26 cellular contexts compared by ENCODE assay signal in the genomic region with DNA sequence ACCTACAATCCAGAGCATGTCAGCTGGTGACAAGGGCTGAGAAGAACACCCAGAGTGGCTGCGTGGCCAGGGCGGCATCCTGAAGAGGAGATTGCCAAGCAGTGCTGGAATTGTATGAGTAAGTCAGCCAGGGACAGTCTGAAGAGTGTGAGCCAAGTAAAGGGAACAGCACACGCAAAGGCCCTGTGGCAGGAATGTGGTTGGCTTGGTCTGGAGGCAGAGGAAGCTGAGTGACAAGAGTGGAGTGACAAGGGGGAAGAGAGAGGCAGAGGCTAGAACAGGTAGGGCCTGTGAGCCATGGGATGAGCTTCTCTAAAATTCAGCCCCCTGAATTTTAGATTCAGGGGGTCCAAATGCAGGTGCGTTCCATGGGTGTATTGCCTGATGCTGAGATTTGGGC.
"Had no signal": no experiment of that assay in that cellular context is flagged by ENCODE, and none has a peak within 500 bp of the region (broad histone marks: within the 10 kb centered on the region; RNA-seq: fewer than 3 reads in every experiment).

No MANE protein-coding gene starts in this region.

- H3K36me3 ChIP-seq: esophagus squamous epithelium, pancreas, right lobe of liver, thyroid gland had no signal

- H3K9me3 Mint-ChIP-seq: dendritic cell treated with granulocyte-macrophage colony-stimulating factor and Interleukin-4, amounts not matched to agents 40 ng/mL and 50 ng/mL, for 4 days; immature natural killer cell; nephron; stimulated activated naive CD8-positive, alpha-beta T cell treated with anti-CD3 and anti-CD28 coated beads, Interleukin-15, amount 100 ng/mL, for 72 hours had no signal

- H3K36me3 Mint-ChIP-seq: immature natural killer cell had no signal

- H3K27ac ChIP-seq: esophagus squamous epithelium, pancreas, right lobe of liver, thyroid gland had no signal

- H3K27ac Mint-ChIP-seq: dendritic cell treated with granulocyte-macrophage colony-stimulating factor and Interleukin-4, amounts not matched to agents 40 ng/mL and 50 ng/mL, for 4 days; immature natural killer cell; naive thymus-derived CD4-positive, alpha-beta T cell; nephron; progenitor cell of endocrine pancreas; stimulated activated naive CD8-positive, alpha-beta T cell treated with anti-CD3 and anti-CD28 coated beads, Interleukin-15, amount 100 ng/mL, for 72 hours had no signal

- ATAC-seq: left colon; naive thymus-derived CD4-positive, alpha-beta T cell; pancreas; right lobe of liver; stimulated activated naive CD8-positive, alpha-beta T cell treated with anti-CD3 and anti-CD28 coated beads, Interleukin-15, amount 100 ng/mL, for 72 hours had no signal

- H3K4me1 ChIP-seq: pancreas, right lobe of liver, thyroid gland had no signal

- DNase-seq: central memory CD4-positive, alpha-beta T cell; effector CD8-positive, alpha-beta T cell; esophagus squamous epithelium; foreskin melanocyte; glutamatergic neuron; hypothalamus; immature natural killer cell; kidney glomerular epithelial cell; left colon; mesenchymal stem cell; midbrain; naive thymus-derived CD4-positive, alpha-beta T cell; occipital lobe; pancreas; small intestine; stimulated activated CD4-positive, alpha-beta T cell treated with anti-CD3 and anti-CD28 coated beads, Interleukin-12 subunit alpha, Interleukin-12 subunit beta, amount 100 ng/mL, for 4 hours; stimulated activated CD4-positive, alpha-beta T cell treated with anti-CD3 and anti-CD28 coated beads, Interleukin-1b, Interleukin-23, amount 100 ng/mL, for 48 hours; stimulated activated CD4-positive, alpha-beta T cell treated with anti-CD3 and anti-CD28 coated beads, Interleukin-4, amount 100 ng/mL, for 1 hour; stimulated activated CD8-positive, alpha-beta memory T cell treated with anti-CD3 and anti-CD28 coated beads, Interleukin-4, amount 100 ng/mL, for 48 hours; stimulated activated naive CD4-positive, alpha-beta T cell; stimulated activated naive CD8-positive, alpha-beta T cell treated with anti-CD3 and anti-CD28 coated beads, Interleukin-15, amount 100 ng/mL, for 72 hours; thyroid gland had no signal

- H3K4me3 ChIP-seq: esophagus squamous epithelium, pancreas, right lobe of liver, thyroid gland had no signal

- H3K9me3 ChIP-seq: esophagus squamous epithelium, pancreas, right lobe of liver, thyroid gland had no signal

- H3K4me3 Mint-ChIP-seq: dendritic cell treated with granulocyte-macrophage colony-stimulating factor and Interleukin-4, amounts not matched to agents 40 ng/mL and 50 ng/mL, for 4 days; immature natural killer cell; naive thymus-derived CD4-positive, alpha-beta T cell; nephron; stimulated activated naive CD8-positive, alpha-beta T cell treated with anti-CD3 and anti-CD28 coated beads, Interleukin-15, amount 100 ng/mL, for 72 hours had no signal
